ENCODE assay signal across 11 cellular contexts in the genomic region with DNA sequence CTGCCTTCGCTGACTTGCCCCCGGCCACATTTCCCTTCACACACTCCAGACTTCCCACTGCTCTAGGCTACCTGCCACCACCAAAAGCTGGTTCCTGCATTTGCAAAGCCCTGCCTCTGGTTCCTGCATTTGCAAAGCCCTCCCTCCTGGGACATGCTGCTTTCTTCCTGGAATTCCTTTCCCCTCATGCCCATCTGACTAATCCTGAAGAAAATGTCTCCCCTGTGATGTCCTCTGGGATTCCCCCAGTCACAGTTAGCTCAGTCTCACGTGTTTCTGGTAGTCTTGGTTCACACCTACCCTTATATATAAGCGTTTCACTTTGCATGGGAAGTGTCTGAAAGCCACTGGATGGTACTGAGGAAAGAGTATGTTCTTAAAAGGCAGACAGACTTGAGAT.
DNase-seq lines count a peak whose midpoint lies in the region; ATAC-seq lines count a peak whose summit lies in the region.
"Had no signal": no experiment of that assay in that cellular context is flagged by ENCODE, and none has a peak within 500 bp of the region (broad histone marks: within the 10 kb centered on the region; RNA-seq: fewer than 3 reads in every experiment).

No MANE protein-coding gene starts in this region.

- no peak overlapping the region for H3K23ac ChIP-seq in trophoblast cell (ENCODE audit: low read length)

- H3K4me1 Mint-ChIP-seq in T-helper 2 cell treated with Interferon-gamma antibody and Interleukin-4, amounts not matched to agents 5 μg/mL and 100 μg/mL, for 36 hours (ENCODE audit: low read depth), result peaks cover 5% of the 10 kb centered on the region

- no peak overlapping the region for H3K18ac ChIP-seq in trophoblast cell (ENCODE audit: low read length)

- H2BK12ac ChIP-seq in trophoblast cell (ENCODE audit: low read length), result no peak overlapping the region

- H3K36me3 ChIP-seq in GM23248 (ENCODE audit: low read depth) (peaks cover 11% of the 10 kb centered on the region; the same call in 1 of the 2 replicates), trophoblast cell (ENCODE audit: control insufficient read depth in 1 of 2, insufficient read depth in 2 of 2, low read length in 2 of 2) (peaks cover 7 to 10% of the 10 kb centered on the region in 2 experiments)

- ATAC-seq in HG02852 (IDR thresholded peaks at IDR 0.05; ENCODE audit: unreplicated experiment) (no peak), GM19397 (IDR thresholded peaks at IDR 0.05; ENCODE audit: unreplicated experiment) (no peak)
- ATAC-seq: natural killer cell had no signal

- H2AK5ac ChIP-seq in trophoblast cell (ENCODE audit: low read length), result no peak overlapping the region

- 71 to 76% methylated on average over 4 of the region's 4 CpGs for WGBS in GM23248 (ENCODE audit: low coverage in 1 of 2, low lambda C conversion rate in 2 of 2, missing lambda C conversion rate in 2 of 2), 2 experiments
- WGBS in trophoblast cell (ENCODE audit: extremely low coverage, insufficient coverage, insufficient read length), result no CpG with 5 or more reads among the region's 4 CpGs

- H3K14ac ChIP-seq in trophoblast cell (ENCODE audit: low read length), result no peak overlapping the region

- no peak overlapping the region for H3K27ac Mint-ChIP-seq in T-helper 2 cell treated with Interferon-gamma antibody and Interleukin-4, amounts not matched to agents 5 μg/mL and 100 μg/mL, for 36 hours
- H3K27ac Mint-ChIP-seq: natural killer cell had no signal

- peak overlapping the region; percentile 29; the same call in 1 of the 2 replicates for H3K27ac ChIP-seq in GM23248
- H3K27ac ChIP-seq in trophoblast cell (ENCODE audit: low read depth, low read length), result peak overlapping the region; percentile 80

- no peaks in the 10 kb centered on the region for H3K9me3 Mint-ChIP-seq in T-helper 2 cell treated with Interferon-gamma antibody and Interleukin-4, amounts not matched to agents 5 μg/mL and 100 μg/mL, for 36 hours
- H3K9me3 Mint-ChIP-seq: natural killer cell had no signal

- in situ Hi-C loops in GM23248 (cut with MboI), result no loop called here

- H3K9me3 ChIP-seq in GM23248 (ENCODE audit: low read depth) (no peaks in the 10 kb centered on the region), trophoblast cell (ENCODE audit: insufficient read depth, low read depth, low read length) (no peaks in the 10 kb centered on the region)

- peaks cover 25% of the 10 kb centered on the region for H3F3A ChIP-seq in GM23248 (ENCODE audit: insufficient read depth)

- peak overlapping the region; percentile 49 for H4K91ac ChIP-seq in trophoblast cell (ENCODE audit: low read depth, low read length)

- H2BK120ac ChIP-seq in trophoblast cell (ENCODE audit: insufficient read depth, low read length, poor library complexity), result no peak overlapping the region

- H3K4me3 Mint-ChIP-seq in T-helper 2 cell treated with Interferon-gamma antibody and Interleukin-4, amounts not matched to agents 5 μg/mL and 100 μg/mL, for 36 hours, result no peak overlapping the region
- H3K4me3 Mint-ChIP-seq: natural killer cell had no signal

- H3K9ac ChIP-seq in GM23248, result no peak overlapping the region
- no peak overlapping the region for H3K9ac ChIP-seq in trophoblast cell (ENCODE audit: low read length)

- H3K4me2 ChIP-seq in GM23248 (ENCODE audit: unreplicated experiment), result no peak overlapping the region
- H3K4me2 ChIP-seq in trophoblast cell (ENCODE audit: low read length), result no peak overlapping the region

- peaks cover 63% of the 10 kb centered on the region for H3K79me2 ChIP-seq in GM23248 (ENCODE audit: insufficient read depth)
- no peaks in the 10 kb centered on the region for H3K79me2 ChIP-seq in trophoblast cell (ENCODE audit: control insufficient read depth, insufficient read depth, low read length, poor library complexity)

- H4K12ac ChIP-seq in trophoblast cell (ENCODE audit: low read depth, low read length), result no peak overlapping the region

- H3K4me1 ChIP-seq in GM23248 (ENCODE audit: insufficient read depth) (peaks cover 14% of the 10 kb centered on the region), trophoblast cell (ENCODE audit: control insufficient read depth in 1 of 2, insufficient read depth in 2 of 2, low read length in 2 of 2) (peaks cover 8 to 10% of the 10 kb centered on the region in 2 experiments)

- no peak overlapping the region for H2AFZ ChIP-seq in GM23248
- no peak overlapping the region for H2AFZ ChIP-seq in trophoblast cell (ENCODE audit: insufficient read depth, low read length, poor library complexity)

- no peaks in the 10 kb centered on the region for H3K9me2 ChIP-seq in GM23248 (ENCODE audit: insufficient read depth)

- peak overlapping the region; percentile 34 for H2BK5ac ChIP-seq in trophoblast cell (ENCODE audit: low read depth, low read length, poor library complexity)

- peaks cover 21% of the 10 kb centered on the region for H3K27me3 Mint-ChIP-seq in T-helper 2 cell treated with Interferon-gamma antibody and Interleukin-4, amounts not matched to agents 5 μg/mL and 100 μg/mL, for 36 hours (ENCODE audit: low read depth)

- no peak overlapping the region for H3K4me3 ChIP-seq in GM23248
- no peak overlapping the region for H3K4me3 ChIP-seq in trophoblast cell (ENCODE audit: low read depth, low read length)

- peak; percentile 69 for DNase-seq in GM23248
- DNase-seq in T1000 (lab: John Stamatoyannopoulos, UW), result peak; percentile 18
- DNase-seq in fibroblast of peridontal ligament (ENCODE audit: extremely low read depth), result peak; percentile 62
- peak; percentile 79 to 84 for DNase-seq in trophoblast cell
- DNase-seq in T-helper 2 cell treated with Interferon-gamma antibody and Interleukin-4, amounts not matched to agents 5 μg/mL and 100 μg/mL, for 36 hours (ENCODE audit: low spot score), result no peak
- no peak for DNase-seq in activated CD4-positive, alpha-beta T cell treated with anti-CD3 and anti-CD28 coated beads for 48 hours
- DNase-seq: activated effector memory CD4-positive, alpha-beta T cell treated with Interleukin-2 at 50 U/mL for 16 hours; GDM1; natural killer cell had no signal

- H3K36me3 Mint-ChIP-seq in T-helper 2 cell treated with Interferon-gamma antibody and Interleukin-4, amounts not matched to agents 5 μg/mL and 100 μg/mL, for 36 hours (ENCODE audit: low read depth), result no peaks in the 10 kb centered on the region
- H3K36me3 Mint-ChIP-seq: natural killer cell had no signal

- H3K27me3 ChIP-seq in GM23248 (replicated peaks; ENCODE audit: insufficient read depth) (no peaks in the 10 kb centered on the region), trophoblast cell (ENCODE audit: insufficient read depth, low read length) (no peaks in the 10 kb centered on the region)

- H4K8ac ChIP-seq in trophoblast cell (ENCODE audit: low read depth, low read length), result no peak overlapping the region

- peaks cover 2% of the 10 kb centered on the region for H3K79me1 ChIP-seq in trophoblast cell (ENCODE audit: low read length)

- H4K20me1 ChIP-seq in GM23248 (ENCODE audit: insufficient read depth), result no peaks in the 10 kb centered on the region

- no peak overlapping the region for H3K4ac ChIP-seq in trophoblast cell (ENCODE audit: low read depth, low read length)

Comparison
In these comparisons a context has a peak if more than half of its experiments do, and no peak if none do; other contexts are left out.
1. DNase-seq: peak in GM23248 (single experiment), T1000 (single experiment), fibroblast of peridontal ligament (single experiment) and trophoblast cell (2 of 2); none in T-helper 2 cell treated with Interferon-gamma antibody and Interleukin-4, amounts not matched to agents 5 μg/mL and 100 μg/mL, for 36 hours (single experiment) and activated CD4-positive, alpha-beta T cell treated with anti-CD3 and anti-CD28 coated beads for 48 hours (single experiment).